In genomic region chr5:120098902-120099301, GRCh38 we compare ENCODE assay signal across 23 cellular contexts.
"Had no signal": no experiment of that assay in that cellular context is flagged by ENCODE, and none has a peak within 500 bp of the region (broad histone marks: within the 10 kb centered on the region; RNA-seq: fewer than 3 reads in every experiment).

No MANE protein-coding gene starts in this region.

- H3K27me3 ChIP-seq: ovary, testis, uterus had no signal

- H3K27ac ChIP-seq: left ventricle myocardium inferior, ovary, psoas muscle, testis, uterus had no signal

- H3K4me3 Mint-ChIP-seq: activated CD8-positive, alpha-beta T cell treated with anti-CD3 and anti-CD28 coated beads, Interleukin-2, amount 10 ng/mL, durations not matched to agents 7 days and 5 days; brain; dendritic cell treated with granulocyte-macrophage colony-stimulating factor and Interleukin-4, amounts not matched to agents 40 ng/mL and 50 ng/mL, for 4 days; mesothelial cell of epicardium; stimulated activated memory B cell treated with anti-CD40 and anti-IgM and Interleukin-4, amounts not matched to agents 10 μg/mL and 1 μg/mL and 100 μg/mL, for 72 hours; T-helper 17 cell had no signal

- H3K36me3 Mint-ChIP-seq: activated naive CD4-positive, alpha-beta T cell treated with anti-CD3 and anti-CD28 coated beads, Interleukin-2, amount 50 U/mL, for 72 hours; brain; mesothelial cell of epicardium; stimulated activated memory B cell treated with anti-CD40 and anti-IgM and Interleukin-4, amounts not matched to agents 10 μg/mL and 1 μg/mL and 100 μg/mL, for 72 hours had no signal

- ATAC-seq: activated CD8-positive, alpha-beta T cell treated with anti-CD3 and anti-CD28 coated beads, Interleukin-2, amount 10 ng/mL, durations not matched to agents 7 days and 5 days; activated naive CD4-positive, alpha-beta T cell treated with anti-CD3 and anti-CD28 coated beads, Interleukin-2, amount 50 U/mL, for 72 hours; psoas muscle; right cardiac atrium; stimulated activated memory B cell treated with anti-CD40 and anti-IgM and Interleukin-4, amounts not matched to agents 10 μg/mL and 1 μg/mL and 100 μg/mL, for 72 hours; T-helper 17 cell had no signal

- H3K9me3 Mint-ChIP-seq: activated naive CD4-positive, alpha-beta T cell treated with anti-CD3 and anti-CD28 coated beads, Interleukin-2, amount 50 U/mL, for 72 hours; brain; dendritic cell treated with granulocyte-macrophage colony-stimulating factor and Interleukin-4, amounts not matched to agents 40 ng/mL and 50 ng/mL, for 4 days; mesothelial cell of epicardium; stimulated activated memory B cell treated with anti-CD40 and anti-IgM and Interleukin-4, amounts not matched to agents 10 μg/mL and 1 μg/mL and 100 μg/mL, for 72 hours had no signal

- H3K27me3 Mint-ChIP-seq: brain; dendritic cell treated with granulocyte-macrophage colony-stimulating factor and Interleukin-4, amounts not matched to agents 40 ng/mL and 50 ng/mL, for 4 days; natural killer cell treated with Interleukin-12 subunit alpha and Interleukin-12 subunit beta and Interleukin-15 and Interleukin-18, amount 100 ng/mL, for 72 hours; stimulated activated memory B cell treated with anti-CD40 and anti-IgM and Interleukin-4, amounts not matched to agents 10 μg/mL and 1 μg/mL and 100 μg/mL, for 72 hours; T-helper 17 cell had no signal

- H3K9me3 ChIP-seq: left ventricle myocardium inferior, ovary, psoas muscle, testis, uterus had no signal

- H3K4me3 ChIP-seq: left ventricle myocardium inferior, ovary, psoas muscle, testis, uterus had no signal

- H3K36me3 ChIP-seq: left ventricle myocardium inferior, ovary, uterus had no signal

- H3K4me1 ChIP-seq: psoas muscle, testis, uterus had no signal

- H3K27ac Mint-ChIP-seq: activated CD8-positive, alpha-beta T cell treated with anti-CD3 and anti-CD28 coated beads, Interleukin-2, amount 10 ng/mL, durations not matched to agents 7 days and 5 days; activated naive CD4-positive, alpha-beta T cell treated with anti-CD3 and anti-CD28 coated beads, Interleukin-2, amount 50 U/mL, for 72 hours; brain; mesothelial cell of epicardium; stimulated activated memory B cell treated with anti-CD40 and anti-IgM and Interleukin-4, amounts not matched to agents 10 μg/mL and 1 μg/mL and 100 μg/mL, for 72 hours; T-helper 17 cell had no signal

- DNase-seq: activated CD4-positive, alpha-beta T cell treated with anti-CD3 and anti-CD28 coated beads for 48 hours; activated CD8-positive, alpha-beta T cell treated with anti-CD3 and anti-CD28 coated beads, Interleukin-2, amount 10 ng/mL, durations not matched to agents 7 days and 5 days; activated T-cell treated with anti-CD3 and anti-CD28 coated beads, Interleukin-2, amount 50 U/mL, for 1 hour; aorta; caudate nucleus; effector CD4-positive, alpha-beta T cell; foreskin melanocyte; left ventricle myocardium inferior; mammary epithelial cell; ovary; psoas muscle; right cardiac atrium; stimulated activated CD4-positive, alpha-beta T cell treated with anti-CD3 and anti-CD28 coated beads, Interleukin-2, amount 100 ng/mL, for 24 hours; T-helper 17 cell; testis; trophoblast cell; uterus had no signal

- H3K4me1 Mint-ChIP-seq: mesothelial cell of epicardium; stimulated activated memory B cell treated with anti-CD40 and anti-IgM and Interleukin-4, amounts not matched to agents 10 μg/mL and 1 μg/mL and 100 μg/mL, for 72 hours; T-helper 17 cell had no signal
